Comparison of ENCODE assay signal across 23 cellular contexts in the genomic region with DNA sequence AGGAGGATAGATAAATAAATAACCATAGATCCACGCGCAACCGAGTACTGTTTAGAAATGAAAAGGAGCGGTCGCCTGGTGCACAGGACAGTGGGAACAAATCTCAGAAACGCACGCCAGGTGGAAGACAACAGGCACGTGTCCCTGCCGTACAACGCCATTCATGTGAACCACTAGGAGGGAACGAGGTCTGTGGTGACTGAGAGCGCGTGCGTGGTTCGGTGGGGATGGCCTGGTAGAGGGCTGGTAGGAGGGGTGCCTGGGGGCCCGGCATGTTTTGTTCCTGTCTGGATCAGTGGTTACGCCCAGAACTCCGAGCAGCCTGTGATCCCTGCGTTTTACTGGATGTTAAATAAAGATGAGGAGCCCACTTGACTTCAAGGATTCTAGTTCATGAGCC.
"Had no signal": no experiment of that assay in that cellular context is flagged by ENCODE, and none has a peak within 500 bp of the region (broad histone marks: within the 10 kb centered on the region; RNA-seq: fewer than 3 reads in every experiment).

No MANE protein-coding gene starts in this region.

- H3K4me1 ChIP-seq: testis had no signal

- H3K27me3 Mint-ChIP-seq: naive B cell; stimulated activated naive B cell treated with anti-CD40 and anti-IgM and Interleukin-4, amounts not matched to agents 10 μg/mL and 1 μg/mL and 100 μg/mL, for 72 hours; stimulated activated naive CD8-positive, alpha-beta T cell treated with anti-CD3 and anti-CD28 coated beads, Interleukin-15, amount 100 ng/mL, for 72 hours had no signal

- H3K9me3 ChIP-seq: esophagus muscularis mucosa, gastrocnemius medialis, heart right ventricle, neutrophil, spleen, testis, tibial nerve had no signal

- H3K4me1 Mint-ChIP-seq: stimulated activated naive B cell treated with anti-CD40 and anti-IgM and Interleukin-4, amounts not matched to agents 10 μg/mL and 1 μg/mL and 100 μg/mL, for 72 hours had no signal

- H3K4me3 ChIP-seq: esophagus muscularis mucosa, gastrocnemius medialis, heart right ventricle, spleen, testis, tibial nerve had no signal

- H3K27ac ChIP-seq: epithelial cell of prostate, esophagus muscularis mucosa, heart right ventricle, neutrophil, spleen, testis, tibial nerve had no signal

- H3K27ac Mint-ChIP-seq: stimulated activated naive B cell treated with anti-CD40 and anti-IgM and Interleukin-4, amounts not matched to agents 10 μg/mL and 1 μg/mL and 100 μg/mL, for 72 hours had no signal

- H3K9me3 Mint-ChIP-seq: naive B cell; nephron; stimulated activated naive B cell treated with anti-CD40 and anti-IgM and Interleukin-4, amounts not matched to agents 10 μg/mL and 1 μg/mL and 100 μg/mL, for 72 hours; stimulated activated naive CD8-positive, alpha-beta T cell treated with anti-CD3 and anti-CD28 coated beads, Interleukin-15, amount 100 ng/mL, for 72 hours had no signal

- FAIRE-seq: endometrium, islet of Langerhans had no signal

- DNase-seq: cortex of kidney; effector CD8-positive, alpha-beta T cell; gastrocnemius medialis; heart right ventricle; kidney glomerular epithelial cell; mesendoderm; naive B cell; spleen; stimulated activated CD4-positive, alpha-beta T cell treated with anti-CD3 and anti-CD28 coated beads, Interleukin-15, amount 100 ng/mL, for 24 hours; stimulated activated CD4-positive, alpha-beta T cell treated with anti-CD3 and anti-CD28 coated beads, Interleukin-1b, Interleukin-23, amount 100 ng/mL, for 48 hours; stimulated activated CD4-positive, alpha-beta T cell treated with anti-CD3 and anti-CD28 coated beads, Interleukin-4, amount 100 ng/mL, for 24 hours; stimulated activated naive B cell treated with anti-CD40 and anti-IgM and Interleukin-4, amounts not matched to agents 10 μg/mL and 1 μg/mL and 100 μg/mL, for 72 hours; stimulated activated naive CD8-positive, alpha-beta T cell treated with anti-CD3 and anti-CD28 coated beads, Interleukin-15, amount 100 ng/mL, for 72 hours; testis had no signal

- H3K27me3 ChIP-seq: dorsolateral prefrontal cortex, esophagus muscularis mucosa, gastrocnemius medialis, heart right ventricle, neutrophil, spleen, testis, tibial nerve had no signal

- ATAC-seq: gastrocnemius medialis; heart right ventricle; sciatic nerve; stimulated activated naive B cell treated with anti-CD40 and anti-IgM and Interleukin-4, amounts not matched to agents 10 μg/mL and 1 μg/mL and 100 μg/mL, for 72 hours; stimulated activated naive CD8-positive, alpha-beta T cell treated with anti-CD3 and anti-CD28 coated beads, Interleukin-15, amount 100 ng/mL, for 72 hours had no signal

- H3K4me3 Mint-ChIP-seq: nephron; stimulated activated naive B cell treated with anti-CD40 and anti-IgM and Interleukin-4, amounts not matched to agents 10 μg/mL and 1 μg/mL and 100 μg/mL, for 72 hours; stimulated activated naive CD8-positive, alpha-beta T cell treated with anti-CD3 and anti-CD28 coated beads, Interleukin-15, amount 100 ng/mL, for 72 hours had no signal
